ENCODE assay signal across 13 cellular contexts in the genomic region with DNA sequence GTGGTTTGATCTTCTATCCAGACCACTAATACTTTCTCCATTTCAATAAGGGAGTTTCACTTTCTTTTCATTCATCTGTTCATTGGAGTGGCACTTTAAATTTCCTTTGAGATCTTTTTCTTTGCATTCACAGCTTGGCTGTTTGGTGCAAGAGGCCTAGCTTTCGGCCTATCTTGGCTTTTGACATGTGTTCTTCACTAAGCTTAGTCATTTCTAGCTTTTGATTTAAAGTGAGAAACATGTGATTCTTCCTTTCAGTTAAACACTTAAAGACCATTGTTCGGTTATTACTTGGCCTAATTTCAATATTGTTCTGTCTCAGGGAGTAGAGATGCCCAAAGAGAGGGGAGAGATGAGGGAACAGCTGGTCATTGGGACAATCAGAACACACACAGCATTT. TPM values are rescaled to one million over a fixed set of nuclear protein-coding genes. Genes with fewer than 3 reads are reported as not detected.
DNase-seq lines count a peak whose midpoint lies in the region; ATAC-seq and TF ChIP-seq lines count a peak whose summit lies in the region.
"Had no signal": no experiment of that assay in that cellular context is flagged by ENCODE, and none has a peak within 500 bp of the region (broad histone marks: within the 10 kb centered on the region; RNA-seq: fewer than 3 reads in every experiment).

No MANE protein-coding gene starts in this region.

- peaks cover 3% of the 10 kb centered on the region for H3K36me3 Mint-ChIP-seq in activated CD4-positive, alpha-beta T cell treated with anti-CD3 and anti-CD28 coated beads, Interleukin-2, amount 10 ng/mL, durations not matched to agents 7 days and 5 days (ENCODE audit: low read depth)
- H3K36me3 Mint-ChIP-seq in activated naive CD8-positive, alpha-beta T cell treated with anti-CD3 and anti-CD28 coated beads for 36 hours = no peaks in the 10 kb centered on the region
- H3K36me3 Mint-ChIP-seq in Caco-2 (ENCODE audit: insufficient read depth, unreplicated experiment) = no peaks in the 10 kb centered on the region
- H3K36me3 Mint-ChIP-seq: activated naive CD8-positive, alpha-beta T cell had no signal

- no peak for TF ChIP-seq CTCF in Caco-2 (IDR thresholded peaks at IDR 0.05; ENCODE audit: insufficient read depth in 1 of 2, low read depth in 1 of 2, low read length in 1 of 2, severe bottlenecking in 1 of 2, unreplicated experiment in 1 of 2)

- CTCF ChIA-PET in activated CD4-positive, alpha-beta T cell treated with anti-CD3 and anti-CD28 coated beads, Interleukin-2, amount 10 ng/mL, durations not matched to agents 7 days and 5 days (lab: Charles Lee) = interaction anchor here (1.1 to 1.7 kb wide), 3 partner anchors 10 to 32 kb away, joined by 3 to 6 read pairs (median 5); no protein-coding TSS in a partner anchor
- CTCF ChIA-PET in Caco-2 (lab: Charles Lee) = no interaction called here

- WGBS in GM23248 (ENCODE audit: low coverage in 1 of 2, low lambda C conversion rate in 2 of 2, missing lambda C conversion rate in 2 of 2), 2 experiments = 5 to 6% methylated on average over 2 of the region's 2 CpGs

- H3K27ac ChIP-seq in GM23248 = no peak overlapping the region
- H3K27ac ChIP-seq: A549, hepatocyte had no signal

- H4K20me1 ChIP-seq in GM23248 (ENCODE audit: insufficient read depth) = no peaks in the 10 kb centered on the region

- no peak for DNase-seq in activated CD4-positive, alpha-beta T cell treated with anti-CD3 and anti-CD28 coated beads, Interleukin-2, amount 10 ng/mL, durations not matched to agents 7 days and 5 days
- DNase-seq in activated CD4-positive, alpha-beta T cell treated with anti-CD3 and anti-CD28 coated beads, Interleukin-2, amount 50 U/mL, for 1 hour = no peak
- DNase-seq in activated naive CD8-positive, alpha-beta T cell treated with anti-CD3 and anti-CD28 coated beads for 36 hours = no peak
- DNase-seq in Caco-2 (no peak), GM23248 (no peak), left lobe of liver (ENCODE audit: low spot score) (no peak)
- DNase-seq: effector CD4-positive, alpha-beta T cell; T1000 had no signal

- no peaks in the 10 kb centered on the region for H3K79me2 ChIP-seq in GM23248 (ENCODE audit: insufficient read depth)
- H3K79me2 ChIP-seq: hepatocyte had no signal

- no peaks in the 10 kb centered on the region for H3F3A ChIP-seq in GM23248 (ENCODE audit: insufficient read depth)

- no peaks in the 10 kb centered on the region for H3K27me3 ChIP-seq in Caco-2 (replicated peaks; ENCODE audit: control insufficient read depth, insufficient read depth, low read length)
- H3K27me3 ChIP-seq in GM23248 (replicated peaks; ENCODE audit: insufficient read depth) = peaks cover 30% of the 10 kb centered on the region
- H3K27me3 ChIP-seq: hepatocyte had no signal

- in situ Hi-C loops in GM23248 (cut with MboI) = no loop called here

- POLR2A ChIA-PET in activated CD4-positive, alpha-beta T cell treated with anti-CD3 and anti-CD28 coated beads, Interleukin-2, amount 10 ng/mL, durations not matched to agents 7 days and 5 days (lab: Charles Lee) = no interaction called here
- POLR2A ChIA-PET in Caco-2 (lab: Charles Lee) = no interaction called here

- H3K4me3 Mint-ChIP-seq in activated CD4-positive, alpha-beta T cell treated with anti-CD3 and anti-CD28 coated beads, Interleukin-2, amount 10 ng/mL, durations not matched to agents 7 days and 5 days = no peak overlapping the region
- no peak overlapping the region for H3K4me3 Mint-ChIP-seq in activated naive CD8-positive, alpha-beta T cell treated with anti-CD3 and anti-CD28 coated beads for 36 hours
- no peak overlapping the region for H3K4me3 Mint-ChIP-seq in Caco-2 (ENCODE audit: unreplicated experiment)
- H3K4me3 Mint-ChIP-seq: activated naive CD8-positive, alpha-beta T cell had no signal

- intact Hi-C loops in Caco-2 (cut with micrococcal nuclease; ENCODE audit: unreplicated experiment) = no loop called here

- H3K36me3 ChIP-seq in Caco-2 (ENCODE audit: control insufficient read depth, insufficient read depth, low read length) (no peaks in the 10 kb centered on the region), GM23248 (ENCODE audit: low read depth) (no peaks in the 10 kb centered on the region)

- no TSS peak for BruUV-seq in Caco-2 (replicated peaks; lab: Mats Ljungman, UMichigan)

- no peaks in the 10 kb centered on the region for H3K27me3 Mint-ChIP-seq in activated CD4-positive, alpha-beta T cell treated with anti-CD3 and anti-CD28 coated beads, Interleukin-2, amount 10 ng/mL, durations not matched to agents 7 days and 5 days
- H3K27me3 Mint-ChIP-seq in activated naive CD8-positive, alpha-beta T cell treated with anti-CD3 and anti-CD28 coated beads for 36 hours = no peaks in the 10 kb centered on the region
- H3K27me3 Mint-ChIP-seq in Caco-2 (ENCODE audit: insufficient read depth, unreplicated experiment) = no peaks in the 10 kb centered on the region
- H3K27me3 Mint-ChIP-seq: activated naive CD8-positive, alpha-beta T cell had no signal

- H3K4me2 ChIP-seq in GM23248 (ENCODE audit: unreplicated experiment) = no peak overlapping the region
- H3K4me2 ChIP-seq: A549, hepatocyte had no signal

- H3K4me1 Mint-ChIP-seq in activated CD4-positive, alpha-beta T cell treated with anti-CD3 and anti-CD28 coated beads, Interleukin-2, amount 10 ng/mL, durations not matched to agents 7 days and 5 days = peaks cover 20% of the 10 kb centered on the region
- H3K4me1 Mint-ChIP-seq in activated naive CD8-positive, alpha-beta T cell treated with anti-CD3 and anti-CD28 coated beads for 36 hours = peaks cover 12% of the 10 kb centered on the region
- no peaks in the 10 kb centered on the region for H3K4me1 Mint-ChIP-seq in Caco-2 (ENCODE audit: low read depth, unreplicated experiment)

- no peak overlapping the region for H3K9ac ChIP-seq in GM23248

- ATAC-seq in GM21360 (IDR thresholded peaks at IDR 0.05; ENCODE audit: unreplicated experiment) (peak; percentile 84), HG03039 (IDR thresholded peaks at IDR 0.05; ENCODE audit: unreplicated experiment) (peak; percentile 82), left lobe of liver (no peak)
- ATAC-seq: A549 had no signal

- H3K9me3 Mint-ChIP-seq in activated CD4-positive, alpha-beta T cell treated with anti-CD3 and anti-CD28 coated beads, Interleukin-2, amount 10 ng/mL, durations not matched to agents 7 days and 5 days = peaks cover under 1% of the 10 kb centered on the region
- no peaks in the 10 kb centered on the region for H3K9me3 Mint-ChIP-seq in activated naive CD8-positive, alpha-beta T cell treated with anti-CD3 and anti-CD28 coated beads for 36 hours
- H3K9me3 Mint-ChIP-seq in Caco-2 (ENCODE audit: unreplicated experiment) = no peaks in the 10 kb centered on the region

- H3K9me2 ChIP-seq in GM23248 (ENCODE audit: insufficient read depth) = no peaks in the 10 kb centered on the region

- H3K9me3 ChIP-seq in Caco-2 (no peaks in the 10 kb centered on the region), GM23248 (ENCODE audit: low read depth) (no peaks in the 10 kb centered on the region)
- H3K9me3 ChIP-seq: A549 had no signal

- H3K4me1 ChIP-seq in Caco-2 = no peaks in the 10 kb centered on the region
- H3K4me1 ChIP-seq in GM23248 (ENCODE audit: insufficient read depth) = no peaks in the 10 kb centered on the region
- H3K4me1 ChIP-seq: A549 had no signal

- H3K27ac Mint-ChIP-seq in activated CD4-positive, alpha-beta T cell treated with anti-CD3 and anti-CD28 coated beads, Interleukin-2, amount 10 ng/mL, durations not matched to agents 7 days and 5 days = peak overlapping the region; percentile 3
- H3K27ac Mint-ChIP-seq in activated naive CD8-positive, alpha-beta T cell treated with anti-CD3 and anti-CD28 coated beads for 36 hours = peak overlapping the region; percentile 43
- no peak overlapping the region for H3K27ac Mint-ChIP-seq in Caco-2 (ENCODE audit: unreplicated experiment)
- H3K27ac Mint-ChIP-seq: activated naive CD8-positive, alpha-beta T cell had no signal

- H2AFZ ChIP-seq in GM23248 = no peak overlapping the region
- H2AFZ ChIP-seq: hepatocyte had no signal

- no peak overlapping the region for H3K4me3 ChIP-seq in Caco-2 (ENCODE audit: low read depth, low read length)
- no peak overlapping the region for H3K4me3 ChIP-seq in GM23248
- H3K4me3 ChIP-seq: A549, hepatocyte had no signal

RNA-seq across cellular contexts. Expression of a gene that starts 24.3 kb away (rescaled TPM):
- total RNA-seq in activated CD4-positive, alpha-beta T cell treated with anti-CD3 and anti-CD28 coated beads, Interleukin-2, amount 10 ng/mL, durations not matched to agents 7 days and 5 days = not detected
- total RNA-seq in activated naive CD8-positive, alpha-beta T cell treated with anti-CD3 and anti-CD28 coated beads for 36 hours = not detected
- not detected in 2 replicates for total RNA-seq in Caco-2 (2022)
- total RNA-seq in GM23248 (2014; rRNA removed; shearing (Covaris generic)) = not detected in 2 replicates
- not detected in 2 replicates for polyA plus RNA-seq in GM23248 (2016; fragmentation: Nextera tagmentation; extraction: Ambion mirVana)
- 52.3 TPM for total RNA-seq in left lobe of liver
- polyA plus RNA-seq: A549 had no signal

Comparison
In these comparisons a context has a peak if more than half of its experiments do, and no peak if none do; other contexts are left out.
1. RNA of a gene that starts 24.3 kb away (total RNA-seq): 52.3 TPM in left lobe of liver (single experiment); not detected in activated CD4-positive, alpha-beta T cell treated with anti-CD3 and anti-CD28 coated beads, Interleukin-2, amount 10 ng/mL, durations not matched to agents 7 days and 5 days, not detected in activated naive CD8-positive, alpha-beta T cell treated with anti-CD3 and anti-CD28 coated beads for 36 hours, not detected in Caco-2 and not detected in GM23248; every median in the first group is over 10 times any median in the second.